Comparison of ENCODE assay signal across 17 cellular contexts in genomic region chr22:42921301-42921700, GRCh38.
DNase-seq lines count a peak whose midpoint lies in the region; ATAC-seq, FAIRE-seq and TF ChIP-seq lines count a peak whose summit lies in the region.
"Had no signal": no experiment of that assay in that cellular context is flagged by ENCODE, and none has a peak within 500 bp of the region (broad histone marks: within the 10 kb centered on the region; RNA-seq: fewer than 3 reads in every experiment).

No MANE protein-coding gene starts in this region.

- DNase-seq in activated T-cell treated with anti-CD3 and anti-CD28 coated beads, Interleukin-2, amount 50 U/mL, for 24 hours = no peak
- no peak for DNase-seq in activated T-cell treated with anti-CD3 and anti-CD28 coated beads, Interleukin-2, amount 50 U/mL, for 48 hours
- DNase-seq in astrocyte (ENCODE audit: low read depth) (no peak), upper lobe of left lung (peak in 1 of 2 donors; percentile 69), HTR-8/SVneo (ENCODE audit: insufficient read length, low spot score) (no peak), occipital lobe (lab: John Stamatoyannopoulos, UW) (no peak)
- DNase-seq: activated naive CD4-positive, alpha-beta T cell; COR-L47; GDM1; NCI-H187 treated with DMSO at 0.1 percent for 48 hours; NCI-H524 treated with DMSO at 0.1 percent for 48 hours; nucleus accumbens; stimulated activated naive CD8-positive, alpha-beta T cell treated with anti-CD3 and anti-CD28 coated beads, Interleukin-15, amount 100 ng/mL, for 72 hours had no signal

- no peak overlapping the region for H3K4me3 Mint-ChIP-seq in activated T-cell treated with anti-CD3 and anti-CD28 coated beads, Interleukin-2, amount 50 U/mL, for 24 hours
- H3K4me3 Mint-ChIP-seq in astrocyte (ENCODE audit: unreplicated experiment) = no peak overlapping the region
- H3K4me3 Mint-ChIP-seq: brain; stimulated activated naive CD8-positive, alpha-beta T cell treated with anti-CD3 and anti-CD28 coated beads, Interleukin-15, amount 100 ng/mL, for 72 hours had no signal

- H3K4me2 ChIP-seq in astrocyte (ENCODE audit: low read length) = no peak overlapping the region

- H3K79me2 ChIP-seq in astrocyte (ENCODE audit: insufficient read depth, low read length) = peaks cover 82% of the 10 kb centered on the region

- H4K20me1 ChIP-seq in astrocyte (ENCODE audit: insufficient read depth, low read length) = peaks cover 75% of the 10 kb centered on the region

- TF ChIP-seq CTCF in astrocyte (IDR thresholded peaks at IDR 0.05; ENCODE audit: insufficient read depth, low read depth, low read length) = no peak
- no peak for TF ChIP-seq CTCF in upper lobe of left lung (IDR thresholded peaks at IDR 0.05)

- no peaks in the 10 kb centered on the region for H3K36me3 Mint-ChIP-seq in activated T-cell treated with anti-CD3 and anti-CD28 coated beads, Interleukin-2, amount 50 U/mL, for 24 hours (ENCODE audit: low read depth)
- peaks cover 8% of the 10 kb centered on the region for H3K36me3 Mint-ChIP-seq in astrocyte (ENCODE audit: low read depth, unreplicated experiment)

- FAIRE-seq in astrocyte (lab: Jason Lieb, UNC) (no peak), HTR-8/SVneo (lab: Jason Lieb, UNC) (no peak)

- H3K27me3 ChIP-seq in astrocyte (ENCODE audit: insufficient read depth, low read length) (no peaks in the 10 kb centered on the region), upper lobe of left lung (no peaks in the 10 kb centered on the region)

- 93 to 94% methylated on average over 4 of the region's 4 CpGs for WGBS in mesodermal cell (ENCODE audit: insufficient coverage in 2 of 2), 2 experiments
- WGBS in upper lobe of left lung, 2 donors = 75 to 90% methylated on average over 4 of the region's 4 CpGs

- H3K27ac ChIP-seq in astrocyte (ENCODE audit: low read depth, low read length) (peak overlapping the region; percentile 63), mesodermal cell (ENCODE audit: low read depth, low read length, severe bottlenecking) (peak overlapping the region; percentile 77), upper lobe of left lung (peak overlapping the region; percentile 48 to 63 (median 60))

- H3K27ac Mint-ChIP-seq in activated T-cell treated with anti-CD3 and anti-CD28 coated beads, Interleukin-2, amount 50 U/mL, for 24 hours = peak overlapping the region; percentile 41
- H3K27ac Mint-ChIP-seq in astrocyte (ENCODE audit: unreplicated experiment) = peak overlapping the region; percentile 79

- no peaks in the 10 kb centered on the region for H3K36me3 ChIP-seq in astrocyte (ENCODE audit: insufficient read depth, low read length)
- peaks cover 9% of the 10 kb centered on the region for H3K36me3 ChIP-seq in mesodermal cell (ENCODE audit: control insufficient read depth, insufficient read depth, low read length)
- H3K36me3 ChIP-seq in upper lobe of left lung = no peaks in the 10 kb centered on the region

- no peak overlapping the region for H3K9ac ChIP-seq in astrocyte (ENCODE audit: low read length)

- peaks cover 28% of the 10 kb centered on the region for H3K4me1 ChIP-seq in astrocyte (ENCODE audit: insufficient read depth, low read length)
- H3K4me1 ChIP-seq in mesodermal cell (ENCODE audit: control insufficient read depth, insufficient read depth, low read length, poor library complexity, severe bottlenecking) = peaks cover 49% of the 10 kb centered on the region
- H3K4me1 ChIP-seq in upper lobe of left lung = peaks cover 41 to 64% (median 59%) of the 10 kb centered on the region in 4 donors

- H3K4me1 Mint-ChIP-seq in activated T-cell treated with anti-CD3 and anti-CD28 coated beads, Interleukin-2, amount 50 U/mL, for 24 hours (ENCODE audit: low read depth) = peaks cover 54% of the 10 kb centered on the region
- peaks cover 39% of the 10 kb centered on the region for H3K4me1 Mint-ChIP-seq in astrocyte (ENCODE audit: low read depth, unreplicated experiment)

- no peak overlapping the region for H2AFZ ChIP-seq in astrocyte (ENCODE audit: low read depth, low read length)

- H3K27me3 Mint-ChIP-seq in activated T-cell treated with anti-CD3 and anti-CD28 coated beads, Interleukin-2, amount 50 U/mL, for 24 hours = no peaks in the 10 kb centered on the region
- no peaks in the 10 kb centered on the region for H3K27me3 Mint-ChIP-seq in astrocyte (ENCODE audit: low read depth, unreplicated experiment)
- H3K27me3 Mint-ChIP-seq: brain; stimulated activated naive CD8-positive, alpha-beta T cell treated with anti-CD3 and anti-CD28 coated beads, Interleukin-15, amount 100 ng/mL, for 72 hours had no signal

- peak; percentile 34 to 60 for ATAC-seq in upper lobe of left lung (ENCODE audit: low FRiP score in 2 of 2)
- no peak for ATAC-seq in GM18907 (IDR thresholded peaks at IDR 0.05; ENCODE audit: unreplicated experiment)
- ATAC-seq: stimulated activated naive CD8-positive, alpha-beta T cell treated with anti-CD3 and anti-CD28 coated beads, Interleukin-15, amount 100 ng/mL, for 72 hours had no signal

- H3K4me3 ChIP-seq in astrocyte (ENCODE audit: insufficient read depth, low read depth, low read length) (no peak overlapping the region), mesodermal cell (ENCODE audit: extremely low read depth, insufficient read depth, low read length, poor library complexity, severe bottlenecking) (no peak overlapping the region), upper lobe of left lung (no peak overlapping the region)
- H3K4me3 ChIP-seq: skin epidermis had no signal

- no peak for TF ChIP-seq POLR2A in upper lobe of left lung (IDR thresholded peaks at IDR 0.05)

- H3K9me3 ChIP-seq in astrocyte (ENCODE audit: insufficient read depth, low read depth, low read length) = no peaks in the 10 kb centered on the region
- H3K9me3 ChIP-seq in mesodermal cell (ENCODE audit: control insufficient read depth, low read length) = no peaks in the 10 kb centered on the region
- H3K9me3 ChIP-seq in upper lobe of left lung = no peaks in the 10 kb centered on the region

- TF ChIP-seq EP300 in upper lobe of left lung (IDR thresholded peaks at IDR 0.05) = no peak

- no peaks in the 10 kb centered on the region for H3K9me3 Mint-ChIP-seq in activated T-cell treated with anti-CD3 and anti-CD28 coated beads, Interleukin-2, amount 50 U/mL, for 24 hours
- no peaks in the 10 kb centered on the region for H3K9me3 Mint-ChIP-seq in astrocyte (ENCODE audit: unreplicated experiment)
- H3K9me3 Mint-ChIP-seq: brain; stimulated activated naive CD8-positive, alpha-beta T cell treated with anti-CD3 and anti-CD28 coated beads, Interleukin-15, amount 100 ng/mL, for 72 hours had no signal
